ENCODE assay signal across 1 cellular context in genomic region chr9:4855861-4856260, GRCh38.
TF ChIP-seq lines count a peak whose summit lies in the region.

No MANE protein-coding gene starts in this region.

TF ChIP-seq in SK-N-SH, 30 proteins besides CTCF, POLR2A, EP300 and RAD21 (continued from another document):
- TF ChIP-seq USF1 (IDR thresholded peaks at IDR 0.05; ENCODE audit: borderline replicate concordance, low read depth) (no peak), YY1 (IDR thresholded peaks at IDR 0.05; ENCODE audit: low read depth) (no peak), MXI1 (IDR thresholded peaks at IDR 0.05; ENCODE audit: low read depth, low read length) (peak; percentile 75; the same call in 1 of the 2 replicates), REST (IDR thresholded peaks at IDR 0.05; ENCODE audit: low read depth, low read length) (no peak), FOXM1 (IDR thresholded peaks at IDR 0.05; ENCODE audit: low read depth) (no peak), EZH2phosphoT487 (IDR thresholded peaks at IDR 0.05; ENCODE audit: borderline replicate concordance, low read depth) (no peak), TCF12 (IDR thresholded peaks at IDR 0.05) (no peak)
